In genomic region chr11:31598454-31598853, GRCh38 we compare ENCODE assay signal across 33 cellular contexts.
A peak's percentile ranks its signal among the peaks of the same experiment; 100 is the strongest.
DNase-seq lines count a peak whose midpoint lies in the region; ATAC-seq, FAIRE-seq and TF ChIP-seq lines count a peak whose summit lies in the region.
"Had no signal": no experiment of that assay in that cellular context is flagged by ENCODE, and none has a peak within 500 bp of the region (broad histone marks: within the 10 kb centered on the region; RNA-seq: fewer than 3 reads in every experiment).

No MANE protein-coding gene starts in this region.

- TF ChIP-seq EP300 in K562 (IDR thresholded peaks at IDR 0.05; ENCODE audit: low read length) = no peak

- peaks cover 22% of the 10 kb centered on the region for H3K36me3 Mint-ChIP-seq in WTC11
- H3K36me3 Mint-ChIP-seq in mesothelial cell of epicardium = peaks cover 8% of the 10 kb centered on the region

- no peak for TF ChIP-seq CTCF in WTC11 (IDR thresholded peaks at IDR 0.05)
- TF ChIP-seq CTCF in K562 (IDR thresholded peaks at IDR 0.05 in 2 of 3, conservative IDR thresholded peaks at IDR 0.05 in 1 of 3; ENCODE audit: insufficient read depth in 2 of 3, low read depth in 1 of 3, low read length in 3 of 3) = no peak
- TF ChIP-seq CTCF in mesothelial cell of epicardium (IDR thresholded peaks at IDR 0.05; ENCODE audit: unreplicated experiment) = no peak

- no peak overlapping the region for H3K4me3 ChIP-seq in K562
- H3K4me3 ChIP-seq: A549; BLaER1; BLaER1 treated with 17β-estradiol and CSF1 and Interleukin-3, amounts not matched to agents 10 nM and 100 nM had no signal

- H3K79me2 ChIP-seq in K562 (ENCODE audit: control insufficient read depth, insufficient read depth, low read length) = no peaks in the 10 kb centered on the region

- no peak overlapping the region for H3K4me3 Mint-ChIP-seq in WTC11
- H3K4me3 Mint-ChIP-seq in mesothelial cell of epicardium = no peak overlapping the region
- H3K4me3 Mint-ChIP-seq: B cell; CD14-positive monocyte; CD4-positive, alpha-beta memory T cell; CD4-positive, alpha-beta T cell; CD4-positive, CD25-positive, alpha-beta regulatory T cell; CD8-positive, alpha-beta memory T cell; CD8-positive, alpha-beta T cell had no signal

- intact Hi-C loops in K562 (cut with micrococcal nuclease) = no loop called here

- H3K4me1 Mint-ChIP-seq in WTC11 (peaks cover 18% of the 10 kb centered on the region), mesothelial cell of epicardium (no peaks in the 10 kb centered on the region)
- H3K4me1 Mint-ChIP-seq: B cell; CD14-positive monocyte; CD4-positive, alpha-beta memory T cell; CD8-positive, alpha-beta memory T cell had no signal

- H3K9me3 ChIP-seq in K562 (replicated peaks; ENCODE audit: control insufficient read depth, insufficient read depth, low read depth, low read length) = no peaks in the 10 kb centered on the region
- H3K9me3 ChIP-seq: A549, BE2C, Caco-2 had no signal

- no peak overlapping the region for H3K27ac ChIP-seq in K562 (ENCODE audit: extremely low read depth, low read depth, low read length)
- H3K27ac ChIP-seq: 22Rv1; A549; BLaER1; BLaER1 treated with 17β-estradiol and CSF1 and Interleukin-3, amounts not matched to agents 10 nM and 100 nM; C4-2B had no signal

- H2AFZ ChIP-seq in K562 (ENCODE audit: low read depth, low read length) = no peak overlapping the region

- H3K27me3 ChIP-seq in K562 (ENCODE audit: control insufficient read depth in 2 of 2, insufficient read depth in 2 of 2, low read length in 2 of 2) = no peaks in the 10 kb centered on the region
- H3K27me3 ChIP-seq: BE2C; BLaER1; BLaER1 treated with 17β-estradiol and CSF1 and Interleukin-3, amounts not matched to agents 10 nM and 100 nM had no signal

- H3K9me3 Mint-ChIP-seq in WTC11 = peaks cover 21% of the 10 kb centered on the region
- peaks cover 5% of the 10 kb centered on the region for H3K9me3 Mint-ChIP-seq in mesothelial cell of epicardium
- H3K9me3 Mint-ChIP-seq: CD4-positive, alpha-beta memory T cell; CD4-positive, alpha-beta T cell; CD8-positive, alpha-beta memory T cell; CD8-positive, alpha-beta T cell had no signal

- TF ChIP-seq RAD21 in K562 (CRISPR knock-in tag; conservative IDR thresholded peaks at IDR 0.05 in 1 of 2, IDR thresholded peaks at IDR 0.05 in 1 of 2) = no peak

- no peak overlapping the region for H3K9ac ChIP-seq in K562 (ENCODE audit: insufficient read depth in 1 of 2, low read depth in 2 of 2, low read length in 2 of 2)
- H3K9ac ChIP-seq: BLaER1; BLaER1 treated with 17β-estradiol and CSF1 and Interleukin-3, amounts not matched to agents 10 nM and 100 nM had no signal

- no peak for TF ChIP-seq POLR2A in K562 (conservative IDR thresholded peaks at IDR 0.05)

- CTCF ChIA-PET in WTC11 (lab: Charles Lee) (no interaction called here), K562 (lab: Yijun Ruan, JAX; ENCODE audit: low intra/inter-chr PET ratio) (no interaction called here)

- peaks cover 10% of the 10 kb centered on the region; the same call in 2 of the 3 replicates for H3K36me3 ChIP-seq in K562 (ENCODE audit: control insufficient read depth, insufficient read depth, low read length)
- H3K36me3 ChIP-seq: BE2C had no signal

- H3K27ac Mint-ChIP-seq in WTC11 (no peak overlapping the region), mesothelial cell of epicardium (no peak overlapping the region)
- H3K27ac Mint-ChIP-seq: B cell; CD14-positive monocyte; CD4-positive, alpha-beta memory T cell; CD4-positive, alpha-beta T cell; CD4-positive, CD25-positive, alpha-beta regulatory T cell; CD8-positive, alpha-beta memory T cell; CD8-positive, alpha-beta T cell had no signal

- no peak for DNase-seq in WTC11 (ENCODE audit: low spot score)
- DNase-seq in K562 (ENCODE audit: extremely low read depth in 1 of 4, low spot score in 3 of 4) = no peak
- DNase-seq in mesothelial cell of epicardium (ENCODE audit: low spot score in 2 of 2, unreplicated experiment in 2 of 2) = no peak
- DNase-seq: 8988T; ACHN; AML-193; BE2C; C1 segment of cervical spinal cord; Caco-2; Calu3; CD4-positive, alpha-beta memory T cell; CD4-positive, alpha-beta T cell; CD4-positive, CD25-positive, alpha-beta regulatory T cell; CD8-positive, alpha-beta memory T cell; CD8-positive, alpha-beta T cell; COR-L47; DMS 273 treated with DMSO at 0.1 percent for 48 hours; DMS153; DMS53; DMS79; DMS79 treated with DMSO at 0.1 percent for 48 hours; DND-41; EL had no signal

- WGBS in K562 (ENCODE audit: insufficient coverage, low coverage, missing lambda C conversion rate) = 72% methylated on average over 2 of the region's 2 CpGs

- POLR2A ChIA-PET in WTC11 (lab: Charles Lee) (no interaction called here), K562 (lab: Yijun Ruan, JAX) (interaction anchor here (1.7 kb wide), 1 partner anchor 11 kb away, joined by 3 read pairs; no protein-coding TSS in a partner anchor)

- no peak for FAIRE-seq in K562 (lab: Jason Lieb, UNC)
- FAIRE-seq: A204.1, A549, D721Med had no signal

- in situ Hi-C loops in K562 (cut with MboI) = no loop called here

- no peaks in the 10 kb centered on the region for H4K20me1 ChIP-seq in K562 (replicated peaks; ENCODE audit: control insufficient read depth, insufficient read depth, low read length)
- H4K20me1 ChIP-seq: BLaER1; BLaER1 treated with 17β-estradiol and CSF1 and Interleukin-3, amounts not matched to agents 10 nM and 100 nM had no signal

- BruUV-seq in K562 (replicated peaks; lab: Mats Ljungman, UMichigan) = no TSS peak

- no peak for ATAC-seq in WTC11
- no peak for ATAC-seq in K562
- no peak for ATAC-seq in HG03135 (IDR thresholded peaks at IDR 0.05; ENCODE audit: unreplicated experiment)
- ATAC-seq: A549; CD8-positive, alpha-beta T cell had no signal

- no peak overlapping the region for H3K4me2 ChIP-seq in K562 (ENCODE audit: insufficient read depth, low read length)
- H3K4me2 ChIP-seq: A549; BLaER1; BLaER1 treated with 17β-estradiol and CSF1 and Interleukin-3, amounts not matched to agents 10 nM and 100 nM had no signal

- H3K27me3 Mint-ChIP-seq in WTC11 (ENCODE audit: low read depth) (no peaks in the 10 kb centered on the region), mesothelial cell of epicardium (ENCODE audit: low read depth) (no peaks in the 10 kb centered on the region)
- H3K27me3 Mint-ChIP-seq: B cell; CD4-positive, alpha-beta memory T cell; CD4-positive, alpha-beta T cell; CD4-positive, CD25-positive, alpha-beta regulatory T cell; CD8-positive, alpha-beta memory T cell had no signal

- H3K4me1 ChIP-seq in K562 (replicated peaks in 1 of 2; ENCODE audit: control insufficient read depth in 2 of 2, insufficient read depth in 2 of 2, low read length in 2 of 2) = no peaks in the 10 kb centered on the region
- H3K4me1 ChIP-seq: A549; BE2C; BLaER1; BLaER1 treated with 17β-estradiol and CSF1 and Interleukin-3, amounts not matched to agents 10 nM and 100 nM; Caco-2 had no signal

- H3K9me1 ChIP-seq in K562 (ENCODE audit: control insufficient read depth, insufficient read depth, low read length) = no peaks in the 10 kb centered on the region

TF ChIP-seq in WTC11, 78 proteins besides CTCF, POLR2A, EP300 and RAD21:
- TF ChIP-seq NFYB (CRISPR knock-in tag; conservative IDR thresholded peaks at IDR 0.05; ENCODE audit: low read depth) = no peak
- TF ChIP-seq ZNF121 (CRISPR knock-in tag; IDR thresholded peaks at IDR 0.05) = peak; percentile 88
TF ChIP-seq in WTC11: peak in this region for 1.

TF ChIP-seq in K562, 482 proteins besides CTCF, POLR2A, EP300 and RAD21:
- TF ChIP-seq PCBP1 (IDR thresholded peaks at IDR 0.05; ENCODE audit: low read depth, low read length, poor library complexity, severe bottlenecking) = no peak
- no peak for TF ChIP-seq KDM4B (IDR thresholded peaks at IDR 0.05; ENCODE audit: borderline replicate concordance in 2 of 2, low read depth in 1 of 2)
- TF ChIP-seq ZNF347 (CRISPR knock-in tag; IDR thresholded peaks at IDR 0.05; ENCODE audit: low read depth) = no peak
- TF ChIP-seq JUND (IDR thresholded peaks at IDR 0.05; ENCODE audit: borderline replicate concordance, low read depth, low read length) = no peak
- no peak for TF ChIP-seq JUND (tag; IDR thresholded peaks at IDR 0.05; ENCODE audit: borderline replicate concordance, low read depth, low read length)
- no peak for TF ChIP-seq FOXK2 (conservative IDR thresholded peaks at IDR 0.05 in 1 of 2, IDR thresholded peaks at IDR 0.05 in 1 of 2; ENCODE audit: low read depth in 2 of 2)
- no peak for TF ChIP-seq ZNF277 (CRISPR knock-in tag; IDR thresholded peaks at IDR 0.05; ENCODE audit: borderline replicate concordance)
- TF ChIP-seq ZNF384 (IDR thresholded peaks at IDR 0.05; ENCODE audit: low read depth, low read length) = 0 out of 2 replicates have a peak, but pooled peaks have one; percentile 18
- TF ChIP-seq ELF2 (CRISPR knock-in tag; IDR thresholded peaks at IDR 0.05) = no peak
- TF ChIP-seq TEAD2 (tag; IDR thresholded peaks at IDR 0.05) = no peak
- TF ChIP-seq MLLT1 (IDR thresholded peaks at IDR 0.05) = no peak
- no peak for TF ChIP-seq MYNN (IDR thresholded peaks at IDR 0.05)
- no peak for TF ChIP-seq MYNN (CRISPR knock-in tag; IDR thresholded peaks at IDR 0.05)
- peak; percentile 84 for TF ChIP-seq ZNF121 (CRISPR knock-in tag; conservative IDR thresholded peaks at IDR 0.05)
- no peak for TF ChIP-seq CREBBP (IDR thresholded peaks at IDR 0.05; ENCODE audit: low read depth, low read length)
- TF ChIP-seq HSF4 (CRISPR knock-in tag; IDR thresholded peaks at IDR 0.05; ENCODE audit: borderline replicate concordance) = no peak

Comparison
In these comparisons a context has a peak if more than half of its experiments do, and no peak if none do; other contexts are left out.
1. Of the 49 proteins assayed by ChIP-seq in both K562 and WTC11: peak only in K562: none; only in WTC11: none; in both: ZNF121; in neither: 48.